13 cellular contexts compared by ENCODE assay signal in the genomic region with DNA sequence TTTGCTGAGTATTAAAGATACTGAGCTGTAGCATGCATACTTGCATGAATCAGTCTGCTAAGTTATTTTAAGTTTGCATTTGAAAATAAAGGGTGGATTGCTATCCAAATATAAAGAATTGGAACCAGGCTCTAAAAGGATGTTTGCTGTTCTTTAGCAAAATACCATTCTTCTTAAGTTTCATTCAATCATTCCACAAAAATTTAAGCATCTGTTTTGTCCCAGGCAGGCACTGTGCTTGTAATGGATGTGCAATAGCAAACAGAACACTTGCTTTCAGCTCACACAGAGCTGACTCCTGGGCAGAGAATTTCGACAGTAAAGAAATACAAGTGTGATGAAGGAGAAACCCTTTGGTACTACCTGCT.
DNase-seq lines count a peak whose midpoint lies in the region; ATAC-seq, FAIRE-seq and TF ChIP-seq lines count a peak whose summit lies in the region.
"Had no signal": no experiment of that assay in that cellular context is flagged by ENCODE, and none has a peak within 500 bp of the region (broad histone marks: within the 10 kb centered on the region; RNA-seq: fewer than 3 reads in every experiment).

No MANE protein-coding gene starts in this region.

- H3K4me1 ChIP-seq in astrocyte (ENCODE audit: insufficient read depth, low read length) = peaks cover 60% of the 10 kb centered on the region
- peaks cover 2 to 79% (median 42%) of the 10 kb centered on the region in 3 donors for H3K4me1 ChIP-seq in gastroesophageal sphincter
- peaks cover 61 to 89% of the 10 kb centered on the region in 2 donors for H3K4me1 ChIP-seq in thoracic aorta (ENCODE audit: control insufficient read depth in 1 of 2, low read depth in 2 of 2)

- H2AFZ ChIP-seq in astrocyte (ENCODE audit: low read depth, low read length) = no peak overlapping the region

- H3K9me3 Mint-ChIP-seq in astrocyte (ENCODE audit: unreplicated experiment) = no peaks in the 10 kb centered on the region
- H3K9me3 Mint-ChIP-seq: dendritic cell treated with granulocyte-macrophage colony-stimulating factor and Interleukin-4, amounts not matched to agents 40 ng/mL and 50 ng/mL, for 4 days; stimulated activated memory B cell treated with anti-CD40 and anti-IgM and Interleukin-4, amounts not matched to agents 10 μg/mL and 1 μg/mL and 100 μg/mL, for 72 hours had no signal

- no peaks in the 10 kb centered on the region for H3K27me3 Mint-ChIP-seq in astrocyte (ENCODE audit: low read depth, unreplicated experiment)
- H3K27me3 Mint-ChIP-seq: dendritic cell treated with granulocyte-macrophage colony-stimulating factor and Interleukin-4, amounts not matched to agents 40 ng/mL and 50 ng/mL, for 4 days; stimulated activated memory B cell treated with anti-CD40 and anti-IgM and Interleukin-4, amounts not matched to agents 10 μg/mL and 1 μg/mL and 100 μg/mL, for 72 hours had no signal

- no peaks in the 10 kb centered on the region for H3K36me3 Mint-ChIP-seq in astrocyte (ENCODE audit: low read depth, unreplicated experiment)
- H3K36me3 Mint-ChIP-seq: stimulated activated memory B cell treated with anti-CD40 and anti-IgM and Interleukin-4, amounts not matched to agents 10 μg/mL and 1 μg/mL and 100 μg/mL, for 72 hours had no signal

- H3K27me3 ChIP-seq in astrocyte (ENCODE audit: insufficient read depth, low read length) (no peaks in the 10 kb centered on the region), gastroesophageal sphincter (no peaks in the 10 kb centered on the region), thoracic aorta (replicated peaks; ENCODE audit: insufficient read depth) (no peaks in the 10 kb centered on the region)

- ATAC-seq in gastroesophageal sphincter (no peak), thoracic aorta (ENCODE audit: insufficient number of reproducible peaks, low FRiP score, low read depth) (no peak)
- ATAC-seq: GM12878; stimulated activated memory B cell treated with anti-CD40 and anti-IgM and Interleukin-4, amounts not matched to agents 10 μg/mL and 1 μg/mL and 100 μg/mL, for 72 hours had no signal

- TF ChIP-seq POLR2A in gastroesophageal sphincter (IDR thresholded peaks at IDR 0.05) = no peak

- H3K36me3 ChIP-seq in astrocyte (ENCODE audit: insufficient read depth, low read length) (no peaks in the 10 kb centered on the region), gastroesophageal sphincter (no peaks in the 10 kb centered on the region), thoracic aorta (no peaks in the 10 kb centered on the region)

- H3K4me3 ChIP-seq in astrocyte (ENCODE audit: insufficient read depth, low read depth, low read length) = no peak overlapping the region
- no peak overlapping the region for H3K4me3 ChIP-seq in gastroesophageal sphincter
- H3K4me3 ChIP-seq in thoracic aorta = peak overlapping the region; percentile 0
- H3K4me3 ChIP-seq: GM12878 had no signal

- peak overlapping the region; percentile 48 for H3K9ac ChIP-seq in astrocyte (ENCODE audit: low read length)

- peak; percentile 45 for FAIRE-seq in astrocyte (lab: Jason Lieb, UNC)
- FAIRE-seq: GM12878, HTR-8/SVneo had no signal

- H4K20me1 ChIP-seq in astrocyte (ENCODE audit: insufficient read depth, low read length) = peaks cover 12% of the 10 kb centered on the region

- H3K4me1 Mint-ChIP-seq in astrocyte (ENCODE audit: low read depth, unreplicated experiment) = peaks cover 85% of the 10 kb centered on the region

- peaks cover 92% of the 10 kb centered on the region for H3K79me2 ChIP-seq in astrocyte (ENCODE audit: insufficient read depth, low read length)

- no peak for TF ChIP-seq EP300 in gastroesophageal sphincter (IDR thresholded peaks at IDR 0.05)

- H3K9me3 ChIP-seq in astrocyte (ENCODE audit: insufficient read depth, low read depth, low read length) (no peaks in the 10 kb centered on the region), gastroesophageal sphincter (no peaks in the 10 kb centered on the region), thoracic aorta (no peaks in the 10 kb centered on the region)

- H3K27ac Mint-ChIP-seq in astrocyte (ENCODE audit: unreplicated experiment) = peak overlapping the region; percentile 70
- H3K27ac Mint-ChIP-seq: dendritic cell treated with granulocyte-macrophage colony-stimulating factor and Interleukin-4, amounts not matched to agents 40 ng/mL and 50 ng/mL, for 4 days; stimulated activated memory B cell treated with anti-CD40 and anti-IgM and Interleukin-4, amounts not matched to agents 10 μg/mL and 1 μg/mL and 100 μg/mL, for 72 hours had no signal

- TF ChIP-seq CTCF in astrocyte (IDR thresholded peaks at IDR 0.05; ENCODE audit: insufficient read depth, low read depth, low read length) = no peak
- no peak for TF ChIP-seq CTCF in gastroesophageal sphincter (IDR thresholded peaks at IDR 0.05)
- TF ChIP-seq CTCF in thoracic aorta (IDR thresholded peaks at IDR 0.05) = no peak
- TF ChIP-seq CTCF in GM20000 (IDR thresholded peaks at IDR 0.05; ENCODE audit: extremely low read depth, missing control alignments) = no peak

- 42 to 65% methylated on average over 1 of the region's 1 CpG for WGBS in gastroesophageal sphincter (ENCODE audit: low coverage in 1 of 2), 2 donors

- H3K4me3 Mint-ChIP-seq in astrocyte (ENCODE audit: unreplicated experiment) = no peak overlapping the region
- H3K4me3 Mint-ChIP-seq: dendritic cell treated with granulocyte-macrophage colony-stimulating factor and Interleukin-4, amounts not matched to agents 40 ng/mL and 50 ng/mL, for 4 days; stimulated activated memory B cell treated with anti-CD40 and anti-IgM and Interleukin-4, amounts not matched to agents 10 μg/mL and 1 μg/mL and 100 μg/mL, for 72 hours had no signal

- H3K4me2 ChIP-seq in astrocyte (ENCODE audit: low read length) = peak overlapping the region; percentile 69

- H3K27ac ChIP-seq in astrocyte (ENCODE audit: low read depth, low read length) (peak overlapping the region; percentile 71), gastroesophageal sphincter (peak overlapping the region in 3 of 4 donors; percentile 86 to 92 (median 92)), thoracic aorta (peak overlapping the region; percentile 85 to 92)

- peak; percentile 86 for DNase-seq in GM04503 (ENCODE audit: low read depth)
- DNase-seq in astrocyte (ENCODE audit: low read depth) = peak; percentile 91
- no peak for DNase-seq in thoracic aorta (ENCODE audit: low spot score)
- no peak for DNase-seq in COLO829 (ENCODE audit: low spot score)
- DNase-seq in KG1 (lab: John Stamatoyannopoulos, UW) = no peak
- DNase-seq in GM20000 (ENCODE audit: low spot score) = no peak
- DNase-seq: activated CD4-positive, alpha-beta T cell treated with anti-CD3 and anti-CD28 coated beads for 48 hours; mammary epithelial cell had no signal

Comparison
In these comparisons a context has a peak if more than half of its experiments do, and no peak if none do; other contexts are left out.
1. DNase-seq: peak in GM04503 (single experiment) and astrocyte (single experiment); none in thoracic aorta (single experiment), COLO829 (single experiment), KG1 (single experiment) and GM20000 (single experiment).
2. Peak in every context shown above with its lines, with median percentiles within 50 percentile points of each other: H3K27ac ChIP-seq.